In the genomic region with DNA sequence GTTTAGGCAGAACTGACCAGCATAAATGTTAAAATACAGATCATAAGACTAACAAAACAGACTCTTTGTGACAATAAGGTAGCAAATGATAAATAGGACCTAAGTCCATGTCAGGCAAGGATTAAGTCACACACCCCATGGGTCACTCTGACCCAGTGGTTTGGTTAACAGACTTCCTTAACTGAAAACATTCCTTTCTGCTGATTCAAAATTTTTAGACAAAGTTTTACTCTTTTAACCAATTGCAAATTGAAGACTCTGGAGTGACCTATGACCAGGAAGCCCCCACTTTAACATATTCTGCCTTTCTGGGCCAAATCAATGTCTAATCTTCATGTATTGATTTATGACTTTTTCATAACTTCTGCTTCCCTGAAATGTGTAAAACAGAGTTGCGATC, we compare ENCODE assay signal across 1 cellular context.
TF ChIP-seq lines count a peak whose summit lies in the region.

No MANE protein-coding gene starts in this region.

TF ChIP-seq in HepG2, 621 proteins besides CTCF, POLR2A, EP300 and RAD21 (continued from another document):
- TF ChIP-seq, protein P1, sequence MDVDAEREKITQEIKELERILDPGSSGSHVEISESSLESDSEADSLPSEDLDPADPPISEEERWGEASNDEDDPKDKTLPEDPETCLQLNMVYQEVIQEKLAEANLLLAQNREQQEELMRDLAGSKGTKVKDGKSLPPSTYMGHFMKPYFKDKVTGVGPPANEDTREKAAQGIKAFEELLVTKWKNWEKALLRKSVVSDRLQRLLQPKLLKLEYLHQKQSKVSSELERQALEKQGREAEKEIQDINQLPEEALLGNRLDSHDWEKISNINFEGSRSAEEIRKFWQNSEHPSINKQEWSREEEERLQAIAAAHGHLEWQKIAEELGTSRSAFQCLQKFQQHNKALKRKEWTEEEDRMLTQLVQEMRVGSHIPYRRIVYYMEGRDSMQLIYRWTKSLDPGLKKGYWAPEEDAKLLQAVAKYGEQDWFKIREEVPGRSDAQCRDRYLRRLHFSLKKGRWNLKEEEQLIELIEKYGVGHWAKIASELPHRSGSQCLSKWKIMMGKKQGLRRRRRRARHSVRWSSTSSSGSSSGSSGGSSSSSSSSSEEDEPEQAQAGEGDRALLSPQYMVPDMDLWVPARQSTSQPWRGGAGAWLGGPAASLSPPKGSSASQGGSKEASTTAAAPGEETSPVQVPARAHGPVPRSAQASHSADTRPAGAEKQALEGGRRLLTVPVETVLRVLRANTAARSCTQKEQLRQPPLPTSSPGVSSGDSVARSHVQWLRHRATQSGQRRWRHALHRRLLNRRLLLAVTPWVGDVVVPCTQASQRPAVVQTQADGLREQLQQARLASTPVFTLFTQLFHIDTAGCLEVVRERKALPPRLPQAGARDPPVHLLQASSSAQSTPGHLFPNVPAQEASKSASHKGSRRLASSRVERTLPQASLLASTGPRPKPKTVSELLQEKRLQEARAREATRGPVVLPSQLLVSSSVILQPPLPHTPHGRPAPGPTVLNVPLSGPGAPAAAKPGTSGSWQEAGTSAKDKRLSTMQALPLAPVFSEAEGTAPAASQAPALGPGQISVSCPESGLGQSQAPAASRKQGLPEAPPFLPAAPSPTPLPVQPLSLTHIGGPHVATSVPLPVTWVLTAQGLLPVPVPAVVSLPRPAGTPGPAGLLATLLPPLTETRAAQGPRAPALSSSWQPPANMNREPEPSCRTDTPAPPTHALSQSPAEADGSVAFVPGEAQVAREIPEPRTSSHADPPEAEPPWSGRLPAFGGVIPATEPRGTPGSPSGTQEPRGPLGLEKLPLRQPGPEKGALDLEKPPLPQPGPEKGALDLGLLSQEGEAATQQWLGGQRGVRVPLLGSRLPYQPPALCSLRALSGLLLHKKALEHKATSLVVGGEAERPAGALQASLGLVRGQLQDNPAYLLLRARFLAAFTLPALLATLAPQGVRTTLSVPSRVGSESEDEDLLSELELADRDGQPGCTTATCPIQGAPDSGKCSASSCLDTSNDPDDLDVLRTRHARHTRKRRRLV (CRISPR knock-in tag; IDR thresholded peaks at IDR 0.05): no peak
- peak; percentile 17; the same call in 1 of the 2 replicates for TF ChIP-seq SOX5 (CRISPR knock-in tag; IDR thresholded peaks at IDR 0.05; ENCODE audit: borderline replicate concordance)
- 0 out of 2 replicates have a peak, but pooled peaks have one; percentile 8 for TF ChIP-seq FOSL2 (CRISPR knock-in tag; IDR thresholded peaks at IDR 0.05)
- TF ChIP-seq, protein P2, sequence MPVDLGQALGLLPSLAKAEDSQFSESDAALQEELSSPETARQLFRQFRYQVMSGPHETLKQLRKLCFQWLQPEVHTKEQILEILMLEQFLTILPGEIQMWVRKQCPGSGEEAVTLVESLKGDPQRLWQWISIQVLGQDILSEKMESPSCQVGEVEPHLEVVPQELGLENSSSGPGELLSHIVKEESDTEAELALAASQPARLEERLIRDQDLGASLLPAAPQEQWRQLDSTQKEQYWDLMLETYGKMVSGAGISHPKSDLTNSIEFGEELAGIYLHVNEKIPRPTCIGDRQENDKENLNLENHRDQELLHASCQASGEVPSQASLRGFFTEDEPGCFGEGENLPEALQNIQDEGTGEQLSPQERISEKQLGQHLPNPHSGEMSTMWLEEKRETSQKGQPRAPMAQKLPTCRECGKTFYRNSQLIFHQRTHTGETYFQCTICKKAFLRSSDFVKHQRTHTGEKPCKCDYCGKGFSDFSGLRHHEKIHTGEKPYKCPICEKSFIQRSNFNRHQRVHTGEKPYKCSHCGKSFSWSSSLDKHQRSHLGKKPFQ (CRISPR knock-in tag; IDR thresholded peaks at IDR 0.05; ENCODE audit: insufficient replicate concordance): no peak
- TF ChIP-seq, protein P3, sequence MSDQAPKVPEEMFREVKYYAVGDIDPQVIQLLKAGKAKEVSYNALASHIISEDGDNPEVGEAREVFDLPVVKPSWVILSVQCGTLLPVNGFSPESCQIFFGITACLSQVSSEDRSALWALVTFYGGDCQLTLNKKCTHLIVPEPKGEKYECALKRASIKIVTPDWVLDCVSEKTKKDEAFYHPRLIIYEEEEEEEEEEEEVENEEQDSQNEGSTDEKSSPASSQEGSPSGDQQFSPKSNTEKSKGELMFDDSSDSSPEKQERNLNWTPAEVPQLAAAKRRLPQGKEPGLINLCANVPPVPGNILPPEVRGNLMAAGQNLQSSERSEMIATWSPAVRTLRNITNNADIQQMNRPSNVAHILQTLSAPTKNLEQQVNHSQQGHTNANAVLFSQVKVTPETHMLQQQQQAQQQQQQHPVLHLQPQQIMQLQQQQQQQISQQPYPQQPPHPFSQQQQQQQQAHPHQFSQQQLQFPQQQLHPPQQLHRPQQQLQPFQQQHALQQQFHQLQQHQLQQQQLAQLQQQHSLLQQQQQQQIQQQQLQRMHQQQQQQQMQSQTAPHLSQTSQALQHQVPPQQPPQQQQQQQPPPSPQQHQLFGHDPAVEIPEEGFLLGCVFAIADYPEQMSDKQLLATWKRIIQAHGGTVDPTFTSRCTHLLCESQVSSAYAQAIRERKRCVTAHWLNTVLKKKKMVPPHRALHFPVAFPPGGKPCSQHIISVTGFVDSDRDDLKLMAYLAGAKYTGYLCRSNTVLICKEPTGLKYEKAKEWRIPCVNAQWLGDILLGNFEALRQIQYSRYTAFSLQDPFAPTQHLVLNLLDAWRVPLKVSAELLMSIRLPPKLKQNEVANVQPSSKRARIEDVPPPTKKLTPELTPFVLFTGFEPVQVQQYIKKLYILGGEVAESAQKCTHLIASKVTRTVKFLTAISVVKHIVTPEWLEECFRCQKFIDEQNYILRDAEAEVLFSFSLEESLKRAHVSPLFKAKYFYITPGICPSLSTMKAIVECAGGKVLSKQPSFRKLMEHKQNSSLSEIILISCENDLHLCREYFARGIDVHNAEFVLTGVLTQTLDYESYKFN (CRISPR knock-in tag; conservative IDR thresholded peaks at IDR 0.05): peak; percentile 37
- TF ChIP-seq ELF3 (CRISPR knock-in tag; IDR thresholded peaks at IDR 0.05): peak; percentile 25; the same call in 1 of the 2 replicates
- no peak for TF ChIP-seq ASH2L (IDR thresholded peaks at IDR 0.05; ENCODE audit: insufficient read length, low read depth, low read length)
- peak; percentile 32; the same call in 1 of the 2 replicates for TF ChIP-seq KAT2B (IDR thresholded peaks at IDR 0.05; ENCODE audit: borderline replicate concordance, low read depth, low read length)
- peak; percentile 10; the same call in 1 of the 2 replicates for TF ChIP-seq RARA (CRISPR knock-in tag; IDR thresholded peaks at IDR 0.05)
- TF ChIP-seq HNF1A (IDR thresholded peaks at IDR 0.05; ENCODE audit: low read depth): no peak
- TF ChIP-seq HNF1A (CRISPR knock-in tag; IDR thresholded peaks at IDR 0.05; ENCODE audit: borderline replicate concordance): no peak
